Comparison of ENCODE assay signal across 7 cellular contexts in the genomic region with DNA sequence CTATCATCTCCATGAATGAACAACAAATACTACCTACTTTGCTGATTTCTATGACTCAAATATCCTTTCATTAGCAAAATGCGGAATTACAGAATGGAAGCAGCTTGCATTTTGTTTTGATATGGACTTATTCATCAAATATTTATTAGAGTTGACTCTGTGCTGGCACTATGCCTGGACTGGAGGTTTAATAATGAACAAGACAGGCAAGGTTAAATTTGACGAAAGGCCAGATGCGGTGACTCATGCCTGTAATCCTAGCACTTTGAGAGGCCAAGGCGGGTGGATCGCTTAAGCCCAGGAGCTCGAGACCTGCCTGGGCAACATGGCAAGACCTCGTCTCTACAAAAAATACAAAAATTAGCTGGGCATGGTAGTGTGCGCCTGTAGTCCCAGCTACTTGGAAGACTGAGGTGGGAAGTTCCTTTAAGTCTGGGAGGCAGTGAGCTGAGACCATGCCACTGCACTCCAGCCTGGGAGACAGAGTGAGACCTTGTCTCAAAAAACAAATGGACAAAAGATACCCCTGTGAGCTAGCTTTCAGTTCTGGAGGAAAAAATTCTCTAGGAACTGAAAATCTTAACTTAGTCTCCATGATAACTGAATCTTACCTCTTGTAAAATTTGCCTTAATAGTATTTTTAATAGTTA. TPM values are rescaled to one million over a fixed set of nuclear protein-coding genes. Genes with fewer than 3 reads are reported as not detected.
DNase-seq lines count a peak whose midpoint lies in the region; ATAC-seq, FAIRE-seq and TF ChIP-seq lines count a peak whose summit lies in the region.

No MANE protein-coding gene starts in this region.

- H3K36me3 Mint-ChIP-seq in stimulated activated memory B cell treated with anti-CD40 and anti-IgM and Interleukin-4, amounts not matched to agents 10 μg/mL and 1 μg/mL and 100 μg/mL, for 72 hours, result peaks cover 6% of the 10 kb centered on the region

- H3K27ac ChIP-seq in HCT116 (ENCODE audit: low read depth, low read length) (peak overlapping the region; percentile 60), smooth muscle cell (ENCODE audit: low read depth) (no peak overlapping the region)

- H3K36me3 ChIP-seq in HCT116 (ENCODE audit: control insufficient read depth in 1 of 2, insufficient read depth in 2 of 2, low read length in 2 of 2), result no peaks in the 10 kb centered on the region
- no peaks in the 10 kb centered on the region for H3K36me3 ChIP-seq in smooth muscle cell (ENCODE audit: low read depth)

- DNase-seq in HCT116 (ENCODE audit: low read depth, low spot score), result peak; percentile 75
- peak; percentile 67 for DNase-seq in RCC 7860 (ENCODE audit: low spot score)
- DNase-seq in fibroblast of the conjunctiva (ENCODE audit: low read depth), result peak; percentile 90
- no peak for DNase-seq in smooth muscle cell (lab: John Stamatoyannopoulos, UW; ENCODE audit: unreplicated experiment)
- DNase-seq in NOMO-1 (lab: John Stamatoyannopoulos, UW; ENCODE audit: unreplicated experiment in 2 of 2), result no peak
- no peak for DNase-seq in activated CD8-positive, alpha-beta memory T cell treated with anti-CD3 and anti-CD28 coated beads for 24 hours

- no peaks in the 10 kb centered on the region for H3F3A ChIP-seq in smooth muscle cell (ENCODE audit: low read depth)

- peak; percentile 91 for ATAC-seq in HCT116
- no peak for ATAC-seq in stimulated activated memory B cell treated with anti-CD40 and anti-IgM and Interleukin-4, amounts not matched to agents 10 μg/mL and 1 μg/mL and 100 μg/mL, for 72 hours

- H3K27me3 Mint-ChIP-seq in stimulated activated memory B cell treated with anti-CD40 and anti-IgM and Interleukin-4, amounts not matched to agents 10 μg/mL and 1 μg/mL and 100 μg/mL, for 72 hours, result no peaks in the 10 kb centered on the region

- H3K9me3 ChIP-seq in HCT116 (ENCODE audit: control insufficient read depth in 1 of 2, insufficient read depth in 1 of 2, low read depth in 1 of 2, low read length in 2 of 2) (no peaks in the 10 kb centered on the region), smooth muscle cell (replicated peaks; ENCODE audit: low read depth) (no peaks in the 10 kb centered on the region)

- no peak overlapping the region for H3K27ac Mint-ChIP-seq in stimulated activated memory B cell treated with anti-CD40 and anti-IgM and Interleukin-4, amounts not matched to agents 10 μg/mL and 1 μg/mL and 100 μg/mL, for 72 hours

- no peak overlapping the region for H3K9ac ChIP-seq in HCT116 (ENCODE audit: low read length)
- H3K9ac ChIP-seq in smooth muscle cell (ENCODE audit: low read depth), result no peak overlapping the region

- intact Hi-C loops in HCT116 (cut with micrococcal nuclease), result no loop called here

- peak; percentile 92 for FAIRE-seq in RCC 7860 (lab: Jason Lieb, UNC)

- POLR2A ChIA-PET in HCT116 (lab: Charles Lee), result interaction anchor here (0.6 kb wide), 1 partner anchor 32 kb away, joined by 3 read pairs; no protein-coding TSS in a partner anchor

- peak overlapping the region; percentile 63 for H3K4me2 ChIP-seq in HCT116 (ENCODE audit: low read length)
- H3K4me2 ChIP-seq in smooth muscle cell, result peak overlapping the region; percentile 12

- BruUV-seq in HCT116 (replicated peaks; lab: Mats Ljungman, UMichigan), result no TSS peak

- RAD21 ChIA-PET in HCT116 (lab: Charles Lee; ENCODE audit: low non-redundant PET in 1 of 2, low total read pairs in 2 of 2, uncharacterized antibody in 2 of 2, unreplicated experiment in 2 of 2), result no interaction called here

- 37% methylated on average over 8 of the region's 8 CpGs for WGBS in smooth muscle cell (ENCODE audit: low lambda C conversion rate)

- no peaks in the 10 kb centered on the region for H3K79me2 ChIP-seq in HCT116 (ENCODE audit: insufficient read depth, low read length)
- H3K79me2 ChIP-seq in smooth muscle cell (ENCODE audit: low read depth), result no peaks in the 10 kb centered on the region

- H3K4me1 Mint-ChIP-seq in stimulated activated memory B cell treated with anti-CD40 and anti-IgM and Interleukin-4, amounts not matched to agents 10 μg/mL and 1 μg/mL and 100 μg/mL, for 72 hours, result no peaks in the 10 kb centered on the region

- H3K4me3 ChIP-seq in HCT116 (replicated peaks in 1 of 2; ENCODE audit: low read depth in 1 of 2, low read length in 2 of 2) (peak overlapping the region in 1 of 2 experiments; percentile 37; a peak in 2 of 4 replicates), smooth muscle cell (no peak overlapping the region)

- CTCF ChIA-PET in HCT116 (lab: Charles Lee), result no interaction called here

- TF ChIP-seq POLR2A in HCT116 (IDR thresholded peaks at IDR 0.05; ENCODE audit: borderline replicate concordance, extremely low read depth, insufficient read depth, insufficient read length), result no peak

- H4K20me1 ChIP-seq in HCT116 (ENCODE audit: insufficient read depth) (no peaks in the 10 kb centered on the region), smooth muscle cell (ENCODE audit: low read depth) (no peaks in the 10 kb centered on the region)

- no peak overlapping the region for H3K4me3 Mint-ChIP-seq in stimulated activated memory B cell treated with anti-CD40 and anti-IgM and Interleukin-4, amounts not matched to agents 10 μg/mL and 1 μg/mL and 100 μg/mL, for 72 hours

- TF ChIP-seq RAD21 in HCT116 (IDR thresholded peaks at IDR 0.05; ENCODE audit: low read depth), result no peak

- H3K27me3 ChIP-seq in HCT116 (ENCODE audit: insufficient read depth, low read length) (no peaks in the 10 kb centered on the region), smooth muscle cell (ENCODE audit: low read depth) (no peaks in the 10 kb centered on the region)

- H2AFZ ChIP-seq in HCT116 (ENCODE audit: low read depth, low read length, poor library complexity, severe bottlenecking), result no peak overlapping the region
- H2AFZ ChIP-seq in smooth muscle cell (ENCODE audit: low read depth), result no peak overlapping the region

- no peak for TF ChIP-seq CTCF in HCT116 (IDR thresholded peaks at IDR 0.05 in 2 of 3, conservative IDR thresholded peaks at IDR 0.05 in 1 of 3; ENCODE audit: borderline replicate concordance in 1 of 3, insufficient read depth in 1 of 3, low read depth in 2 of 3, low read length in 2 of 3)
- no peak for TF ChIP-seq CTCF in smooth muscle cell (IDR thresholded peaks at IDR 0.05; ENCODE audit: borderline replicate concordance, insufficient read depth, poor library complexity, severe bottlenecking)

- H3K9me3 Mint-ChIP-seq in stimulated activated memory B cell treated with anti-CD40 and anti-IgM and Interleukin-4, amounts not matched to agents 10 μg/mL and 1 μg/mL and 100 μg/mL, for 72 hours, result peaks cover 3% of the 10 kb centered on the region

- no peaks in the 10 kb centered on the region for H3K9me2 ChIP-seq in HCT116 (ENCODE audit: insufficient read depth)

- H3K4me1 ChIP-seq in HCT116 (ENCODE audit: control insufficient read depth in 1 of 2, insufficient read depth in 2 of 2, low read length in 2 of 2), result peaks cover 20% of the 10 kb centered on the region in 2 experiments
- H3K4me1 ChIP-seq in smooth muscle cell (ENCODE audit: low read depth), result no peaks in the 10 kb centered on the region

TF ChIP-seq in HCT116, 20 proteins besides CTCF, POLR2A, EP300 and RAD21 (continues in another document):
- TF ChIP-seq EZH2 (IDR thresholded peaks at IDR 0.05) (no peak), ZNF274 (IDR thresholded peaks at IDR 0.05; ENCODE audit: low read depth, low read length) (no peak), SRF (IDR thresholded peaks at IDR 0.05; ENCODE audit: low read depth) (no peak), EGR1 (IDR thresholded peaks at IDR 0.05; ENCODE audit: low read depth) (no peak), FOSL1 (IDR thresholded peaks at IDR 0.05; ENCODE audit: low read depth) (peak; percentile 72), ELF1 (IDR thresholded peaks at IDR 0.05; ENCODE audit: borderline replicate concordance, low read depth) (no peak), CBX3 (IDR thresholded peaks at IDR 0.05; ENCODE audit: low read depth) (no peak), EZH2phosphoT487 (IDR thresholded peaks at IDR 0.05; ENCODE audit: borderline replicate concordance) (no peak), TCF7L2 (IDR thresholded peaks at IDR 0.05; ENCODE audit: borderline replicate concordance, extremely low read depth, insufficient read depth, insufficient read length) (peak; percentile 25), JUND (IDR thresholded peaks at IDR 0.05) (peak; percentile 80), POLR2AphosphoS5 (IDR thresholded peaks at IDR 0.05; ENCODE audit: low read depth, low read length) (peak; percentile 21; the same call in 1 of the 2 replicates), SIN3A (IDR thresholded peaks at IDR 0.05; ENCODE audit: low read depth) (no peak), CEBPB (IDR thresholded peaks at IDR 0.05; ENCODE audit: low read depth) (no peak)
- TF ChIP-seq, protein P1, sequence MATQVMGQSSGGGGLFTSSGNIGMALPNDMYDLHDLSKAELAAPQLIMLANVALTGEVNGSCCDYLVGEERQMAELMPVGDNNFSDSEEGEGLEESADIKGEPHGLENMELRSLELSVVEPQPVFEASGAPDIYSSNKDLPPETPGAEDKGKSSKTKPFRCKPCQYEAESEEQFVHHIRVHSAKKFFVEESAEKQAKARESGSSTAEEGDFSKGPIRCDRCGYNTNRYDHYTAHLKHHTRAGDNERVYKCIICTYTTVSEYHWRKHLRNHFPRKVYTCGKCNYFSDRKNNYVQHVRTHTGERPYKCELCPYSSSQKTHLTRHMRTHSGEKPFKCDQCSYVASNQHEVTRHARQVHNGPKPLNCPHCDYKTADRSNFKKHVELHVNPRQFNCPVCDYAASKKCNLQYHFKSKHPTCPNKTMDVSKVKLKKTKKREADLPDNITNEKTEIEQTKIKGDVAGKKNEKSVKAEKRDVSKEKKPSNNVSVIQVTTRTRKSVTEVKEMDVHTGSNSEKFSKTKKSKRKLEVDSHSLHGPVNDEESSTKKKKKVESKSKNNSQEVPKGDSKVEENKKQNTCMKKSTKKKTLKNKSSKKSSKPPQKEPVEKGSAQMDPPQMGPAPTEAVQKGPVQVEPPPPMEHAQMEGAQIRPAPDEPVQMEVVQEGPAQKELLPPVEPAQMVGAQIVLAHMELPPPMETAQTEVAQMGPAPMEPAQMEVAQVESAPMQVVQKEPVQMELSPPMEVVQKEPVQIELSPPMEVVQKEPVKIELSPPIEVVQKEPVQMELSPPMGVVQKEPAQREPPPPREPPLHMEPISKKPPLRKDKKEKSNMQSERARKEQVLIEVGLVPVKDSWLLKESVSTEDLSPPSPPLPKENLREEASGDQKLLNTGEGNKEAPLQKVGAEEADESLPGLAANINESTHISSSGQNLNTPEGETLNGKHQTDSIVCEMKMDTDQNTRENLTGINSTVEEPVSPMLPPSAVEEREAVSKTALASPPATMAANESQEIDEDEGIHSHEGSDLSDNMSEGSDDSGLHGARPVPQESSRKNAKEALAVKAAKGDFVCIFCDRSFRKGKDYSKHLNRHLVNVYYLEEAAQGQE (IDR thresholded peaks at IDR 0.05; ENCODE audit: low read depth), result no peak
- TF ChIP-seq, protein P2, sequence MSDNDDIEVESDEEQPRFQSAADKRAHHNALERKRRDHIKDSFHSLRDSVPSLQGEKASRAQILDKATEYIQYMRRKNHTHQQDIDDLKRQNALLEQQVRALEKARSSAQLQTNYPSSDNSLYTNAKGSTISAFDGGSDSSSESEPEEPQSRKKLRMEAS (IDR thresholded peaks at IDR 0.05), result no peak

RNA-seq across cellular contexts. Expression of a gene that starts 29.3 kb away (rescaled TPM):
- total RNA-seq in HCT116 (2021; ENCODE audit: unreplicated experiment) (419 TPM), smooth muscle cell (128 and 139 TPM in 2 replicates)
- 378 and 383 TPM in 2 replicates for polyA plus RNA-seq in HCT116 (2012)
- polyA plus RNA-seq in smooth muscle cell, result 229 and 232 TPM in 2 replicates

Comparison
In these comparisons a context has a peak if more than half of its experiments do, and no peak if none do; other contexts are left out.
1. DNase-seq: peak in HCT116 (single experiment), RCC 7860 (single experiment) and fibroblast of the conjunctiva (single experiment); none in smooth muscle cell (single experiment), NOMO-1 (0 of 2) and activated CD8-positive, alpha-beta memory T cell treated with anti-CD3 and anti-CD28 coated beads for 24 hours (single experiment).